Comparison of ENCODE assay signal across 8 cellular contexts in the genomic region with DNA sequence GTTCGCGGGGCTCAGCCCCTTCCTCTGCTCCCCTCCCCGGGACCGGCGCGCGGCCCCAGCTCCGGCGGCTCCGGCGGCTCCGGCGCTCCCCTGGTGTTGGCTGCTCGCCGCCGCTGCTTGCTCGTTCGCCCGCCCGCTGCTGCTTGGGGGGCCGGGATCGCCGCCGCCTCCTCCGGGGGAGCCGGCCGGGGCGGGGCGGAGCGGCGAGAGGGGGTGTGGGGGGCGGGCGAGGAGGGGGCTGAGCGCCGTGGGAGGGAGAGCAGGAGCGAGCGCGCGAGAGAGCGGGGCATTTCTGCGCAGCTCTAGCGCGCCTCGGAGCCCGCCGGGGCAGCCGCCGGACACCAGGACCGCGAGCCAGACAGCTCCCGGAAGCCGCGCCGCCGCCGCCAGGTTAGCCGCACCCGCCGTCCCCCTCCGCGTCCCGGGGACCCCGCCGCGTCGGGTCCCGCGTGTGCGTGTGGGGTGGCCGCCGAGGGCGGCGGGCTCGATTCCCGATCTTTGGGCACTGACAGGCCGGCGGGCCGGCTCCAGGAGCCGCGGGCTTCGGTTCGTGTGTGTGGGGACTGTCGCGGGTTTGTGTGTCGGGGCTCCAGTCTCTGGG.
DNase-seq lines count a peak whose midpoint lies in the region; ATAC-seq lines count a peak whose summit lies in the region.

No MANE protein-coding gene starts in this region.

- H3K27ac ChIP-seq in CD4-positive, CD25-positive, alpha-beta regulatory T cell (ENCODE audit: insufficient read depth, low read length, poor library complexity, severe bottlenecking), result no peak overlapping the region
- H3K27ac ChIP-seq in rectal smooth muscle tissue (ENCODE audit: low read depth, low read length), result no peak overlapping the region

- no peaks in the 10 kb centered on the region for H3K9me3 ChIP-seq in CD4-positive, CD25-positive, alpha-beta regulatory T cell (ENCODE audit: control insufficient read depth in 2 of 2, low read length in 2 of 2)

- intact Hi-C loops in left cardiac atrium (cut with DNase I), result no loop called here

- peaks cover 0 to 4% (median 0%) of the 10 kb centered on the region in 7 donors for H3K9me3 Mint-ChIP-seq in CD4-positive, CD25-positive, alpha-beta regulatory T cell
- H3K9me3 Mint-ChIP-seq in activated naive CD4-positive, alpha-beta T cell treated with anti-CD3 and anti-CD28 coated beads, Interleukin-2, amount 10 ng/mL, durations not matched to agents 7 days and 5 days, result no peaks in the 10 kb centered on the region

- H3K36me3 ChIP-seq in CD4-positive, CD25-positive, alpha-beta regulatory T cell (ENCODE audit: control insufficient read depth, insufficient read depth, low read length), result no peaks in the 10 kb centered on the region
- H3K36me3 ChIP-seq in rectal smooth muscle tissue (ENCODE audit: control insufficient read depth, insufficient read depth, low read length), result no peaks in the 10 kb centered on the region

- H3K27me3 ChIP-seq in CD4-positive, CD25-positive, alpha-beta regulatory T cell (ENCODE audit: control insufficient read depth, insufficient read depth, low read length), result peaks cover 19% of the 10 kb centered on the region
- H3K27me3 ChIP-seq in rectal smooth muscle tissue (ENCODE audit: control insufficient read depth, insufficient read depth, low read length), result no peaks in the 10 kb centered on the region

- H3K27ac Mint-ChIP-seq in CD4-positive, CD25-positive, alpha-beta regulatory T cell, result peak overlapping the region in 2 of 3 donors; percentile 62 to 74
- H3K27ac Mint-ChIP-seq in activated naive CD4-positive, alpha-beta T cell treated with anti-CD3 and anti-CD28 coated beads, Interleukin-2, amount 10 ng/mL, durations not matched to agents 7 days and 5 days, result no peak overlapping the region

- H3K4me1 Mint-ChIP-seq in CD4-positive, CD25-positive, alpha-beta regulatory T cell, result peaks cover 0 to 19% (median 10%) of the 10 kb centered on the region in 4 donors
- peaks cover 19% of the 10 kb centered on the region for H3K4me1 Mint-ChIP-seq in activated naive CD4-positive, alpha-beta T cell treated with anti-CD3 and anti-CD28 coated beads, Interleukin-2, amount 10 ng/mL, durations not matched to agents 7 days and 5 days

- ATAC-seq in CD4-positive, CD25-positive, alpha-beta regulatory T cell (ENCODE audit: low read depth in 2 of 2), result peak in 1 of 2 donors; percentile 18
- peak; percentile 69 for ATAC-seq in left cardiac atrium
- ATAC-seq in GM19397 (IDR thresholded peaks at IDR 0.05; ENCODE audit: unreplicated experiment), result no peak

- CTCF ChIA-PET in activated naive CD4-positive, alpha-beta T cell treated with anti-CD3 and anti-CD28 coated beads, Interleukin-2, amount 10 ng/mL, durations not matched to agents 7 days and 5 days (lab: Charles Lee), result no interaction called here

- H3K4me3 Mint-ChIP-seq in CD4-positive, CD25-positive, alpha-beta regulatory T cell, result peak overlapping the region; percentile 84 to 92 (median 90)
- peak overlapping the region; percentile 77 for H3K4me3 Mint-ChIP-seq in activated naive CD4-positive, alpha-beta T cell treated with anti-CD3 and anti-CD28 coated beads, Interleukin-2, amount 10 ng/mL, durations not matched to agents 7 days and 5 days

- H3K36me3 Mint-ChIP-seq in CD4-positive, CD25-positive, alpha-beta regulatory T cell, result no peaks in the 10 kb centered on the region
- H3K36me3 Mint-ChIP-seq in activated naive CD4-positive, alpha-beta T cell treated with anti-CD3 and anti-CD28 coated beads, Interleukin-2, amount 10 ng/mL, durations not matched to agents 7 days and 5 days, result peaks cover 4% of the 10 kb centered on the region

- peaks cover 61% of the 10 kb centered on the region for H3K27me3 Mint-ChIP-seq in CD4-positive, CD25-positive, alpha-beta regulatory T cell
- H3K27me3 Mint-ChIP-seq in activated naive CD4-positive, alpha-beta T cell treated with anti-CD3 and anti-CD28 coated beads, Interleukin-2, amount 10 ng/mL, durations not matched to agents 7 days and 5 days, result peaks cover 88% of the 10 kb centered on the region

- peaks cover 16% of the 10 kb centered on the region for H3K4me1 ChIP-seq in CD4-positive, CD25-positive, alpha-beta regulatory T cell (ENCODE audit: control insufficient read depth, insufficient read depth, low read length, poor library complexity, severe bottlenecking)
- peaks cover 5% of the 10 kb centered on the region for H3K4me1 ChIP-seq in rectal smooth muscle tissue (ENCODE audit: control insufficient read depth, insufficient read depth, low read length)

- H3K9ac ChIP-seq in rectal smooth muscle tissue (ENCODE audit: low read length), result peak overlapping the region; percentile 57

- peak in 1 of 3 donors; percentile 5 for DNase-seq in CD4-positive, CD25-positive, alpha-beta regulatory T cell
- DNase-seq in HuH-7 (ENCODE audit: low spot score) (peak; percentile 46), left cardiac atrium (peak; percentile 51), NCI-H2171 (lab: John Stamatoyannopoulos, UW) (no peak), NCI-H1930 (lab: John Stamatoyannopoulos, UW) (no peak)
- DNase-seq in activated naive CD4-positive, alpha-beta T cell treated with anti-CD3 and anti-CD28 coated beads, Interleukin-2, amount 10 ng/mL, durations not matched to agents 7 days and 5 days, result peak; percentile 33

- H3K4me3 ChIP-seq in CD4-positive, CD25-positive, alpha-beta regulatory T cell (ENCODE audit: low read depth, low read length), result peak overlapping the region; percentile 51
- H3K4me3 ChIP-seq in rectal smooth muscle tissue (ENCODE audit: low read length), result peak overlapping the region; percentile 93

Comparison
In these comparisons a context has a peak if more than half of its experiments do, and no peak if none do; other contexts are left out.
1. DNase-seq: peak in HuH-7 (single experiment), activated naive CD4-positive, alpha-beta T cell treated with anti-CD3 and anti-CD28 coated beads, Interleukin-2, amount 10 ng/mL, durations not matched to agents 7 days and 5 days (single experiment) and left cardiac atrium (single experiment); none in NCI-H2171 (single experiment) and NCI-H1930 (0 of 2).